ENCODE assay signal across 1 cellular context in the genomic region with DNA sequence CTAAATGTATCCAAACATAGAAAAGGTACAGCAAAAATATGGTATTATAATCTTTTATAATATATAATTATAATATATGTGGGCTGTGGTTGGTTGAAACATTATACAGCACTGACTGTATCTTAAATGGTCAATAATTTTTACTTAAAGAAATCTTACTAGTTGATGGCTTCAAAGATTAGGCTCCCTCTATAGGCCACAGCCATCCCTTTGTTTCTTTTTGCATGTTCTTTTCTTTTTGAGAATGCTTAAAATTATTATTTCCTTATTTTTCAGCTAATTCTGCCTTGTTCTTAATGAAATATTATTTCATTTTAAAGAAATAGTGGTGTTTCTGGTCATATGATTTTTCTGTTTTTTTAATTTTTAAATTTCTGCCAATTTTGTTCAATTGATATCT.
TF ChIP-seq lines count a peak whose summit lies in the region.

No MANE protein-coding gene starts in this region.

TF ChIP-seq in HCT116, 20 proteins besides CTCF, POLR2A, EP300 and RAD21 (continued from another document):
- no peak for TF ChIP-seq POLR2AphosphoS5 (IDR thresholded peaks at IDR 0.05; ENCODE audit: low read depth, low read length)
- TF ChIP-seq SIN3A (IDR thresholded peaks at IDR 0.05; ENCODE audit: low read depth): no peak
- no peak for TF ChIP-seq ZFX (IDR thresholded peaks at IDR 0.05)
- TF ChIP-seq, protein P1, sequence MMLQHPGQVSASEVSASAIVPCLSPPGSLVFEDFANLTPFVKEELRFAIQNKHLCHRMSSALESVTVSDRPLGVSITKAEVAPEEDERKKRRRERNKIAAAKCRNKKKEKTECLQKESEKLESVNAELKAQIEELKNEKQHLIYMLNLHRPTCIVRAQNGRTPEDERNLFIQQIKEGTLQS (IDR thresholded peaks at IDR 0.05): no peak
- TF ChIP-seq FOSL1 (IDR thresholded peaks at IDR 0.05; ENCODE audit: low read depth): no peak
- TF ChIP-seq, protein P2, sequence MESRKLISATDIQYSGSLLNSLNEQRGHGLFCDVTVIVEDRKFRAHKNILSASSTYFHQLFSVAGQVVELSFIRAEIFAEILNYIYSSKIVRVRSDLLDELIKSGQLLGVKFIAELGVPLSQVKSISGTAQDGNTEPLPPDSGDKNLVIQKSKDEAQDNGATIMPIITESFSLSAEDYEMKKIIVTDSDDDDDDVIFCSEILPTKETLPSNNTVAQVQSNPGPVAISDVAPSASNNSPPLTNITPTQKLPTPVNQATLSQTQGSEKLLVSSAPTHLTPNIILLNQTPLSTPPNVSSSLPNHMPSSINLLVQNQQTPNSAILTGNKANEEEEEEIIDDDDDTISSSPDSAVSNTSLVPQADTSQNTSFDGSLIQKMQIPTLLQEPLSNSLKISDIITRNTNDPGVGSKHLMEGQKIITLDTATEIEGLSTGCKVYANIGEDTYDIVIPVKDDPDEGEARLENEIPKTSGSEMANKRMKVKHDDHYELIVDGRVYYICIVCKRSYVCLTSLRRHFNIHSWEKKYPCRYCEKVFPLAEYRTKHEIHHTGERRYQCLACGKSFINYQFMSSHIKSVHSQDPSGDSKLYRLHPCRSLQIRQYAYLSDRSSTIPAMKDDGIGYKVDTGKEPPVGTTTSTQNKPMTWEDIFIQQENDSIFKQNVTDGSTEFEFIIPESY (IDR thresholded peaks at IDR 0.05; ENCODE audit: extremely low read depth, insufficient replicate concordance, low read length): no peak
- TF ChIP-seq SP1 (IDR thresholded peaks at IDR 0.05; ENCODE audit: low read depth): no peak
- TF ChIP-seq EZH2phosphoT487 (IDR thresholded peaks at IDR 0.05; ENCODE audit: borderline replicate concordance): no peak
TF ChIP-seq in HCT116: peak in this region for 0.
